17 cellular contexts compared by ENCODE assay signal in the genomic region with DNA sequence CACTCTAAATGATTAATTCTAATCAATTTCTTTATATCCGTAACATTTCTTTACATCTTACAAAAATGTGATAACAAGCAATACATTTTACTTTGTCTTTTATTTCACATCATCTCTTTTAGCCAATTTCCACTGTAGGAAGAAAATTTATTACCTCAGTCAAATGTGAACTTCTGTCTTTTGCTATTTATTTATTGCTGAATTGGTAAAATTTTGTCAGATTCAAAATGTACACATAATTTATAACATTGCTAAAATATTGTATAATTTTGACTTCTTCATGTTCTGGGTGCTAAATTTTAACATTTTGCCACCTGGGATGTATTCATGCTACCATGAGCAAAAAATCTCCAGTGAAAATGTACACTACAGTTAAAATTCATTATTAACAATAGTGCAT.
"Had no signal": no experiment of that assay in that cellular context is flagged by ENCODE, and none has a peak within 500 bp of the region (broad histone marks: within the 10 kb centered on the region; RNA-seq: fewer than 3 reads in every experiment).

No MANE protein-coding gene starts in this region.

- H3K27me3 Mint-ChIP-seq: T-cell had no signal

- H3K27ac ChIP-seq: RWPE1 had no signal

- H3K36me3 Mint-ChIP-seq: T-cell had no signal

- ATAC-seq: Panc1, T-cell had no signal

- H3K27me3 ChIP-seq: MG63 had no signal

- H3K9me3 ChIP-seq: MG63 had no signal

- H3K4me3 Mint-ChIP-seq: T-cell had no signal

- H3K4me3 ChIP-seq: MG63 had no signal

- H3K36me3 ChIP-seq: MG63 had no signal

- H3K27ac Mint-ChIP-seq: T-cell had no signal

- DNase-seq: Karpas-422, KG1, MG63, NCI-H1092 treated with DMSO at 0.1 percent for 48 hours, NCI-H1436, NCI-H187, NCI-H2029, NCI-H2081 treated with DMSO at 0.1 percent for 48 hours, NCI-H2171, NCI-H226, NCI-H510A, NCI-H524 treated with DMSO at 0.1 percent for 48 hours, NCI-H69, NCI-H774, T-cell had no signal

- H3K4me1 Mint-ChIP-seq: T-cell had no signal
